30 cellular contexts compared by ENCODE assay signal in genomic region chr3:13825821-13826220, GRCh38. TPM values are rescaled to one million over a fixed set of nuclear protein-coding genes. Genes with fewer than 3 reads are reported as not detected.
"Had no signal": no experiment of that assay in that cellular context is flagged by ENCODE, and none has a peak within 500 bp of the region (broad histone marks: within the 10 kb centered on the region; RNA-seq: fewer than 3 reads in every experiment).

No MANE protein-coding gene starts in this region.

- H3K36me3 ChIP-seq: brain microvascular endothelial cell, esophagus muscularis mucosa, heart left ventricle, neutrophil, ovary, thoracic aorta had no signal

- H3K4me3 ChIP-seq: esophagus muscularis mucosa, heart left ventricle, ovary, thoracic aorta had no signal

- H3K27me3 Mint-ChIP-seq: activated CD4-positive, alpha-beta memory T cell treated with anti-CD3 and anti-CD28 coated beads for 36 hours; activated CD4-positive, alpha-beta T cell treated with anti-CD3 and anti-CD28 coated beads, Interleukin-2, amount 10 ng/mL, durations not matched to agents 24 days and 14 days had no signal

- H3K4me1 ChIP-seq: esophagus muscularis mucosa, heart left ventricle had no signal

- H3K36me3 Mint-ChIP-seq: activated CD4-positive, alpha-beta memory T cell treated with anti-CD3 and anti-CD28 coated beads for 36 hours; immature natural killer cell; memory B cell; natural killer cell had no signal

- DNase-seq: activated CD4-positive, alpha-beta memory T cell treated with anti-CD3 and anti-CD28 coated beads for 36 hours; activated CD4-positive, alpha-beta T cell treated with anti-CD3 and anti-CD28 coated beads, Interleukin-2, amount 10 ng/mL, durations not matched to agents 24 days and 14 days; activated CD4-positive, CD25-positive, alpha-beta regulatory T cell treated with anti-CD3 and anti-CD28 coated beads, Interleukin-2, amount 50 U/mL, for 72 hours; activated CD8-positive, alpha-beta memory T cell treated with anti-CD3 and anti-CD28 coated beads, Interleukin-2, amount 50 U/mL, for 4 hours; activated gamma-delta T cell; activated naive CD4-positive, alpha-beta T cell treated with anti-CD3 and anti-CD28 coated beads, Interleukin-2, amount 50 U/mL, for 16 hours; activated T-cell treated with anti-CD3 and anti-CD28 coated beads, Interleukin-2, amount 50 U/mL, for 1 hour; amniotic stem cell; brain microvascular endothelial cell; caudate nucleus; cortex of kidney; heart left ventricle; hypothalamus; immature natural killer cell; midbrain; natural killer cell; ovary; right cardiac atrium; stimulated activated CD4-positive, alpha-beta T cell treated with anti-CD3 and anti-CD28 coated beads, Interleukin-2, amount 100 ng/mL, for 48 hours; stimulated activated naive CD8-positive, alpha-beta T cell treated with anti-CD3 and anti-CD28 coated beads, Interleukin-15, Interleukin-2, amounts not matched to agents 100 U/mL and 50 U/mL, for 24 hours; T-helper 2 cell had no signal

- ATAC-seq: heart left ventricle; natural killer cell; right cardiac atrium; stimulated activated naive CD8-positive, alpha-beta T cell treated with anti-CD3 and anti-CD28 coated beads, Interleukin-15, Interleukin-2, amounts not matched to agents 100 U/mL and 50 U/mL, for 24 hours had no signal

- H3K27me3 ChIP-seq: brain microvascular endothelial cell, foreskin keratinocyte, neutrophil, ovary had no signal

- H3K4me1 Mint-ChIP-seq: activated CD4-positive, alpha-beta T cell treated with anti-CD3 and anti-CD28 coated beads, Interleukin-2, amount 10 ng/mL, durations not matched to agents 24 days and 14 days; immature natural killer cell; memory B cell; natural killer cell had no signal

- H3K27ac Mint-ChIP-seq: activated CD4-positive, alpha-beta memory T cell treated with anti-CD3 and anti-CD28 coated beads for 36 hours; activated CD4-positive, alpha-beta T cell treated with anti-CD3 and anti-CD28 coated beads, Interleukin-2, amount 10 ng/mL, durations not matched to agents 24 days and 14 days; activated T-helper 1 cell treated with anti-CD3 and anti-CD28 coated beads, Interleukin-12 subunit alpha, Interleukin-12 subunit beta, Interleukin-2, Interleukin-4 antibody, amounts not matched to agents 30 ng/mL and 10 ng/mL and 1 ng/mL, durations not matched to agents 14 hours and 24 hours and 36 hours; immature natural killer cell; memory B cell; natural killer cell had no signal

- H3K4me3 Mint-ChIP-seq: activated CD4-positive, alpha-beta memory T cell treated with anti-CD3 and anti-CD28 coated beads for 36 hours; activated CD4-positive, alpha-beta T cell treated with anti-CD3 and anti-CD28 coated beads, Interleukin-2, amount 10 ng/mL, durations not matched to agents 24 days and 14 days; activated T-helper 1 cell treated with anti-CD3 and anti-CD28 coated beads, Interleukin-12 subunit alpha, Interleukin-12 subunit beta, Interleukin-2, Interleukin-4 antibody, amounts not matched to agents 30 ng/mL and 10 ng/mL and 1 ng/mL, durations not matched to agents 14 hours and 24 hours and 36 hours; immature natural killer cell; memory B cell; natural killer cell had no signal

- H3K9me3 ChIP-seq: heart left ventricle, neutrophil, ovary, thoracic aorta had no signal

- H3K27ac ChIP-seq: brain microvascular endothelial cell, esophagus muscularis mucosa, heart left ventricle, neutrophil, ovary, thoracic aorta had no signal

- H3K9me3 Mint-ChIP-seq: activated CD4-positive, alpha-beta memory T cell treated with anti-CD3 and anti-CD28 coated beads for 36 hours; activated T-helper 1 cell treated with anti-CD3 and anti-CD28 coated beads, Interleukin-12 subunit alpha, Interleukin-12 subunit beta, Interleukin-2, Interleukin-4 antibody, amounts not matched to agents 30 ng/mL and 10 ng/mL and 1 ng/mL, durations not matched to agents 14 hours and 24 hours and 36 hours; immature natural killer cell; memory B cell; natural killer cell had no signal

RNA-seq across cellular contexts. Expression of gene WNT7A, which starts 54.0 kb away (rescaled TPM):
- total RNA-seq: activated CD4-positive, alpha-beta T cell treated with anti-CD3 and anti-CD28 coated beads, Interleukin-2, amount 10 ng/mL, durations not matched to agents 24 days and 14 days; activated T-helper 1 cell treated with anti-CD3 and anti-CD28 coated beads, Interleukin-12 subunit alpha, Interleukin-12 subunit beta, Interleukin-2, Interleukin-4 antibody, amounts not matched to agents 30 ng/mL and 10 ng/mL and 1 ng/mL, durations not matched to agents 14 hours and 24 hours and 36 hours; chondrocyte; endothelial cell of umbilical vein; esophagus muscularis mucosa; heart left ventricle; pulmonary artery endothelial cell; right cardiac atrium; thoracic aorta had no signal
- polyA plus RNA-seq: endothelial cell of umbilical vein, heart left ventricle, immature natural killer cell, ovary, right cardiac atrium had no signal
